ENCODE assay signal across 20 cellular contexts in genomic region chr5:149995385-149996085, GRCh38. TPM values are rescaled to one million over a fixed set of nuclear protein-coding genes. Genes with fewer than 3 reads are reported as not detected.
DNase-seq lines count a peak whose midpoint lies in the region; ATAC-seq and TF ChIP-seq lines count a peak whose summit lies in the region.
"Had no signal": no experiment of that assay in that cellular context is flagged by ENCODE, and none has a peak within 500 bp of the region (broad histone marks: within the 10 kb centered on the region; RNA-seq: fewer than 3 reads in every experiment).

No MANE protein-coding gene starts in this region.

- H3K4me3 Mint-ChIP-seq in GM23338, result no peak overlapping the region
- no peak overlapping the region for H3K4me3 Mint-ChIP-seq in brain
- H3K4me3 Mint-ChIP-seq: activated CD8-positive, alpha-beta memory T cell treated with anti-CD3 and anti-CD28 coated beads, Interleukin-2, amount 10 ng/mL, durations not matched to agents 7 days and 5 days had no signal

- no peaks in the 10 kb centered on the region for H3K79me2 ChIP-seq in GM23338 (replicated peaks; ENCODE audit: insufficient read depth)

- no peak for TF ChIP-seq EP300 in esophagus muscularis mucosa (IDR thresholded peaks at IDR 0.05)

- H3K36me3 Mint-ChIP-seq in GM23338 (ENCODE audit: low read depth), result no peaks in the 10 kb centered on the region; the same call in 2 of the 3 replicates
- H3K36me3 Mint-ChIP-seq in brain, result peaks cover 15% of the 10 kb centered on the region
- H3K36me3 Mint-ChIP-seq: activated CD8-positive, alpha-beta memory T cell treated with anti-CD3 and anti-CD28 coated beads, Interleukin-2, amount 10 ng/mL, durations not matched to agents 7 days and 5 days had no signal

- no peak overlapping the region for H3K4me2 ChIP-seq in GM23338

- H3K36me3 ChIP-seq in GM23338 (ENCODE audit: insufficient read depth) (no peaks in the 10 kb centered on the region), stomach smooth muscle (ENCODE audit: control insufficient read depth in 2 of 2, insufficient read depth in 2 of 2, low read length in 2 of 2) (peaks cover 11 to 14% of the 10 kb centered on the region in 2 donors), esophagus muscularis mucosa (peaks cover 5 to 22% (median 17%) of the 10 kb centered on the region in 4 donors)

- H3K4me1 Mint-ChIP-seq in GM23338, result peaks cover 11% of the 10 kb centered on the region
- peaks cover 20% of the 10 kb centered on the region for H3K4me1 Mint-ChIP-seq in brain

- H3K27ac ChIP-seq in GM23338 (ENCODE audit: low read depth) (no peak overlapping the region), layer of hippocampus (ENCODE audit: low read depth, low read length) (peak overlapping the region; percentile 47), stomach smooth muscle (ENCODE audit: low read length) (peak overlapping the region; percentile 2), esophagus muscularis mucosa (replicated peaks in 1 of 4) (no peak overlapping the region)

- H4K20me1 ChIP-seq in GM23338 (replicated peaks; ENCODE audit: insufficient read depth), result no peaks in the 10 kb centered on the region

- H3K9me3 Mint-ChIP-seq in GM23338 (no peaks in the 10 kb centered on the region), brain (no peaks in the 10 kb centered on the region)

- peaks cover 12% of the 10 kb centered on the region; the same call in 1 of the 2 replicates for H3F3A ChIP-seq in GM23338 (replicated peaks; ENCODE audit: low read depth)

- H3K9me3 ChIP-seq in stomach smooth muscle (ENCODE audit: control insufficient read depth in 2 of 2, low read length in 2 of 2), result no peaks in the 10 kb centered on the region
- no peaks in the 10 kb centered on the region for H3K9me3 ChIP-seq in esophagus muscularis mucosa
- H3K9me3 ChIP-seq: mucosa of descending colon had no signal

- no peak for TF ChIP-seq POLR2A in esophagus muscularis mucosa (IDR thresholded peaks at IDR 0.05; ENCODE audit: low read depth)

- H3K9ac ChIP-seq in stomach smooth muscle (ENCODE audit: low read length in 2 of 2), result no peak overlapping the region

- no peak overlapping the region for H2AFZ ChIP-seq in GM23338

- H3K27ac Mint-ChIP-seq in GM23338 (peak overlapping the region; percentile 20; the same call in 1 of the 2 replicates), brain (peak overlapping the region in 4 of 5 experiments; percentile 18 to 78 (median 63))
- H3K27ac Mint-ChIP-seq: activated CD8-positive, alpha-beta memory T cell treated with anti-CD3 and anti-CD28 coated beads, Interleukin-2, amount 10 ng/mL, durations not matched to agents 7 days and 5 days had no signal

- no peak for ATAC-seq in GM23338
- ATAC-seq in GM18909 (IDR thresholded peaks at IDR 0.05; ENCODE audit: poor library complexity, unreplicated experiment), result no peak
- ATAC-seq: activated CD8-positive, alpha-beta memory T cell treated with anti-CD3 and anti-CD28 coated beads, Interleukin-2, amount 10 ng/mL, durations not matched to agents 7 days and 5 days; GM12878; mucosa of descending colon had no signal

- H3K4me1 ChIP-seq in GM23338 (ENCODE audit: insufficient read depth) (peaks cover 6% of the 10 kb centered on the region; the same call in 1 of the 2 replicates), stomach smooth muscle (ENCODE audit: control insufficient read depth, insufficient read depth, low read length) (peaks cover 9% of the 10 kb centered on the region), esophagus muscularis mucosa (peaks cover 10 to 17% (median 13%) of the 10 kb centered on the region in 4 donors)

- H3K27me3 Mint-ChIP-seq in GM23338 (ENCODE audit: insufficient read depth, low read depth, poor library complexity), result peaks cover 3% of the 10 kb centered on the region
- peaks cover 4% of the 10 kb centered on the region for H3K27me3 Mint-ChIP-seq in brain
- H3K27me3 Mint-ChIP-seq: activated CD8-positive, alpha-beta memory T cell treated with anti-CD3 and anti-CD28 coated beads, Interleukin-2, amount 10 ng/mL, durations not matched to agents 7 days and 5 days had no signal

- intact Hi-C loops in esophagus muscularis mucosa (cut with DNase I), result no loop called here

- no peak overlapping the region for H3K4me3 ChIP-seq in GM23338
- H3K4me3 ChIP-seq in stomach smooth muscle (ENCODE audit: low read length in 2 of 2), result no peak overlapping the region
- H3K4me3 ChIP-seq in esophagus muscularis mucosa, result no peak overlapping the region
- H3K4me3 ChIP-seq: GM12878, mucosa of descending colon had no signal

- DNase-seq in GM23338 (ENCODE audit: low spot score) (no peak), cerebellar nuclear complex (lab: John Stamatoyannopoulos, UW) (no peak), esophagus muscularis mucosa (ENCODE audit: extremely low spot score) (no peak), T-helper 9 cell (no peak)
- DNase-seq: activated CD8-positive, alpha-beta memory T cell treated with anti-CD3 and anti-CD28 coated beads, Interleukin-2, amount 10 ng/mL, durations not matched to agents 7 days and 5 days; AML-193; aorta; dermis blood vessel endothelial cell; GDM1; kidney; mucosa of descending colon; NCI-H2029 treated with DMSO at 0.1 percent for 48 hours; NCI-H524; stimulated activated CD4-positive, alpha-beta T cell treated with anti-CD3 and anti-CD28 coated beads, Interleukin-2, amount 100 ng/mL, for 24 hours had no signal

- TF ChIP-seq CTCF in GM23338 (conservative IDR thresholded peaks at IDR 0.05; ENCODE audit: low read depth in 2 of 2), result no peak
- TF ChIP-seq CTCF in brain (conservative IDR thresholded peaks at IDR 0.05), result no peak
- no peak for TF ChIP-seq CTCF in esophagus muscularis mucosa (IDR thresholded peaks at IDR 0.05)

- H3K27me3 ChIP-seq in GM23338 (ENCODE audit: insufficient read depth) (no peaks in the 10 kb centered on the region), layer of hippocampus (ENCODE audit: control insufficient read depth, insufficient read depth, low read length) (no peaks in the 10 kb centered on the region), stomach smooth muscle (ENCODE audit: control insufficient read depth in 1 of 2, insufficient read depth in 2 of 2, low read length in 2 of 2) (no peaks in the 10 kb centered on the region), esophagus muscularis mucosa (no peaks in the 10 kb centered on the region)

- H3K9me2 ChIP-seq in GM23338 (ENCODE audit: insufficient read depth), result no peaks in the 10 kb centered on the region

- 89% methylated on average over 6 of the region's 9 CpGs for WGBS in esophagus muscularis mucosa

TF ChIP-seq in GM23338, 12 proteins besides CTCF, POLR2A, EP300 and RAD21:
- TF ChIP-seq JUNB (IDR thresholded peaks at IDR 0.05; ENCODE audit: unreplicated experiment) (no peak), EZH2phosphoT487 (IDR thresholded peaks at IDR 0.05; ENCODE audit: unreplicated experiment) (no peak), ZNF331 (CRISPR knock-in tag; IDR thresholded peaks at IDR 0.05; ENCODE audit: low read depth) (no peak), CREB1 (CRISPR knock-in tag; IDR thresholded peaks at IDR 0.05; ENCODE audit: low read depth) (no peak), NANOG (IDR thresholded peaks at IDR 0.05; ENCODE audit: borderline replicate concordance) (no peak), STAT1 (IDR thresholded peaks at IDR 0.05; ENCODE audit: unreplicated experiment) (no peak)

RNA-seq across cellular contexts. Expression of gene TIGD6, which starts 4.9 kb away (rescaled TPM):
- 1.7 and 2.1 TPM in 2 replicates for total RNA-seq in GM23338 (2014; rRNA removed; shearing (Covaris generic))
- polyA plus RNA-seq in GM23338 (2016; fragmentation: Nextera tagmentation; extraction: Ambion mirVana) (1.4 and 2.1 TPM in 2 replicates), brain (ENCODE audit: insufficient read depth, low read depth, low replicate concordance) (5.6 TPM)
- 1 to 10 TPM; 2.9 to 3.5 (median 3.2) TPM for total RNA-seq in esophagus muscularis mucosa

RNA-seq across cellular contexts. Expression of gene HMGXB3, which starts 5.0 kb away (rescaled TPM):
- total RNA-seq in GM23338 (2014; rRNA removed; shearing (Covaris generic)), result 27.0 and 37.9 TPM in 2 replicates
- polyA plus RNA-seq in GM23338 (2016; fragmentation: Nextera tagmentation; extraction: Ambion mirVana) (9.4 and 10.6 TPM in 2 replicates), brain (ENCODE audit: insufficient read depth, low read depth, low replicate concordance) (20.7 TPM)
- total RNA-seq in esophagus muscularis mucosa, result 10 to 100 TPM; 17.4 to 26.5 (median 23.1) TPM

RNA-seq across cellular contexts. Expression of gene SLC26A2, which starts 35.0 kb away (rescaled TPM):
- total RNA-seq in GM23338 (2014; rRNA removed; shearing (Covaris generic)), result 11.3 and 11.5 TPM in 2 replicates
- polyA plus RNA-seq in GM23338 (2016; fragmentation: Nextera tagmentation; extraction: Ambion mirVana) (3.4 and 3.5 TPM in 2 replicates), brain (ENCODE audit: insufficient read depth, low read depth, low replicate concordance) (13.1 TPM)
- 1 to 10 TPM; 7.9 to 9.2 (median 8.0) TPM for total RNA-seq in esophagus muscularis mucosa

RNA-seq across cellular contexts. Expression of gene PDE6A, which starts 50.9 kb away (rescaled TPM):
- not detected in 2 replicates for total RNA-seq in GM23338 (2014; rRNA removed; shearing (Covaris generic))
- polyA plus RNA-seq in GM23338 (2016; fragmentation: Nextera tagmentation; extraction: Ambion mirVana) (0.08 TPM in 1 of 2 replicates, not detected in the other), brain (ENCODE audit: insufficient read depth, low read depth, low replicate concordance) (1.5 TPM)
- total RNA-seq in esophagus muscularis mucosa, result not detected
- total RNA-seq: activated CD8-positive, alpha-beta memory T cell treated with anti-CD3 and anti-CD28 coated beads, Interleukin-2, amount 10 ng/mL, durations not matched to agents 7 days and 5 days; aorta; dermis blood vessel endothelial cell; GM12878; OCI-LY7 had no signal

Comparison
In these comparisons a context has a peak if more than half of its experiments do, and no peak if none do; other contexts are left out.
1. H3K27ac ChIP-seq: peak in layer of hippocampus (single experiment) and stomach smooth muscle (single experiment); none in GM23338 (single experiment) and esophagus muscularis mucosa (0 of 4).